In the genomic region with DNA sequence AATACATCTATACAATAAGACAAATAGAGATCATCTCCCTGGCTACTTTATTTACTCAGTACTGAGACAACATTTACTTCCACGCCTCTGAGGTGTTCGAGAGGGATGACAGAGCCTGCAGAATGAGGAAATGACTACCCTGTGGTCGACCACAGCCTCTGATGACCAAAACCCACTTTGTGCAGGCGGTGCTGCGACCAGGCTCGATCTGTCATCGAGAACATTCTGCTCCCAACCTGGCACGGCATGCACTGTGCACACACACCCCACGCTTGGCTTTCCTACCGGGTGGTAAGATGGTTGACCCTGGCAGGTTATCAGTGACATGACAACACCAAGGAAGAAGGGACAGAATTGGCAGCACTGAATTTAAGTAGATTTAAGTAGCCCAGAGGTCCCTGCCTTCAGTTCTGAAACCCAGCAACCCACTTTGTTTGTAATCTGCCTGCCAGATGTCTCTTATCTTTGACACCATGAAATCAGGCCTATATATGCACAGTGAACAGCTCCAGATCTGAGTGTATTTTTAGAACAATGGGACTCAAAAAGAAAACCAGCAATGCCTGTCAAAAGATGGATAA, we compare ENCODE assay signal across 8 cellular contexts. TPM values are rescaled to one million over a fixed set of nuclear protein-coding genes. Genes with fewer than 3 reads are reported as not detected.
DNase-seq lines count a peak whose midpoint lies in the region; ATAC-seq lines count a peak whose summit lies in the region.

No MANE protein-coding gene starts in this region.

- peak; percentile 48 for DNase-seq in NCI-H2171 treated with DMSO at 0.1 percent for 48 hours (lab: John Stamatoyannopoulos, UW)
- no peak for DNase-seq in NCI-H2171 (lab: John Stamatoyannopoulos, UW)
- DNase-seq in NCI-H524 treated with DMSO at 0.1 percent for 48 hours (lab: John Stamatoyannopoulos, UW), result peak; percentile 44
- peak; percentile 19 for DNase-seq in activated T-cell treated with anti-CD3 and anti-CD28 coated beads for 24 hours (ENCODE audit: low read depth)
- DNase-seq in glomerular visceral epithelial cell (ENCODE audit: extremely low spot score), result peak; percentile 92
- peak; percentile 76 for DNase-seq in stimulated activated CD4-positive, alpha-beta T cell treated with anti-CD3 and anti-CD28 coated beads, Interleukin-1b, Interleukin-23, amount 100 ng/mL, for 48 hours
- DNase-seq in MG63, result no peak

- no peaks in the 10 kb centered on the region for H3K9me3 ChIP-seq in MG63

- no peak overlapping the region for H3K4me3 ChIP-seq in MG63

- ATAC-seq in HG02763 (IDR thresholded peaks at IDR 0.05; ENCODE audit: unreplicated experiment), result peak; percentile 84

- no peaks in the 10 kb centered on the region for H3K27me3 ChIP-seq in MG63

- H3K36me3 ChIP-seq in MG63, result peaks cover 52% of the 10 kb centered on the region

RNA-seq across cellular contexts. Expression of a gene that starts 42.6 kb away (rescaled TPM):
- total RNA-seq in MG63 (2014; rRNA removed; shearing (Covaris generic); ENCODE audit: low replicate concordance), result 25.0 and 27.0 TPM in 2 replicates

RNA-seq across cellular contexts. Expression of a gene that starts 42.9 kb away (rescaled TPM):
- 4.3 and 9.3 TPM in 2 replicates for total RNA-seq in MG63 (2014; rRNA removed; shearing (Covaris generic); ENCODE audit: low replicate concordance)

Comparison
In these comparisons a context has a peak if more than half of its experiments do, and no peak if none do; other contexts are left out.
1. DNase-seq: peak in NCI-H2171 treated with DMSO at 0.1 percent for 48 hours (single experiment), NCI-H524 treated with DMSO at 0.1 percent for 48 hours (single experiment), activated T-cell treated with anti-CD3 and anti-CD28 coated beads for 24 hours (single experiment), glomerular visceral epithelial cell (single experiment) and stimulated activated CD4-positive, alpha-beta T cell treated with anti-CD3 and anti-CD28 coated beads, Interleukin-1b, Interleukin-23, amount 100 ng/mL, for 48 hours (single experiment); none in NCI-H2171 (single experiment) and MG63 (single experiment).